In genomic region chr2:61922714-61923113, GRCh38 we compare ENCODE assay signal across 16 cellular contexts. TPM values are rescaled to one million over a fixed set of nuclear protein-coding genes. Genes with fewer than 3 reads are reported as not detected.
DNase-seq lines count a peak whose midpoint lies in the region; TF ChIP-seq lines count a peak whose summit lies in the region.
"Had no signal": no experiment of that assay in that cellular context is flagged by ENCODE, and none has a peak within 500 bp of the region (broad histone marks: within the 10 kb centered on the region; RNA-seq: fewer than 3 reads in every experiment).

No MANE protein-coding gene starts in this region.

- TF ChIP-seq CTCF in SK-N-SH (IDR thresholded peaks at IDR 0.05): no peak
- no peak for TF ChIP-seq CTCF in mesothelial cell of epicardium (IDR thresholded peaks at IDR 0.05; ENCODE audit: unreplicated experiment)
- TF ChIP-seq CTCF in esophagus muscularis mucosa (IDR thresholded peaks at IDR 0.05): no peak

- no peak for TF ChIP-seq RAD21 in SK-N-SH (IDR thresholded peaks at IDR 0.05; ENCODE audit: low read length)

- H3K9ac ChIP-seq in SK-N-SH: no peak overlapping the region

- H3K9me3 Mint-ChIP-seq in mesothelial cell of epicardium: no peaks in the 10 kb centered on the region
- H3K9me3 Mint-ChIP-seq: CD4-positive, alpha-beta memory T cell; HFFc6 had no signal

- H3K36me3 ChIP-seq in SK-N-SH (replicated peaks in 1 of 2; ENCODE audit: control insufficient read depth in 1 of 2, insufficient read depth in 2 of 2, low read length in 1 of 2): peaks cover 0 to 9% of the 10 kb centered on the region in 2 experiments
- peaks cover 0 to 5% (median 2%) of the 10 kb centered on the region in 4 donors for H3K36me3 ChIP-seq in esophagus muscularis mucosa
- H3K36me3 ChIP-seq: HAP-1 had no signal

- H3K27me3 ChIP-seq in SK-N-SH (ENCODE audit: insufficient read depth) (no peaks in the 10 kb centered on the region), esophagus muscularis mucosa (no peaks in the 10 kb centered on the region)

- H3K36me3 Mint-ChIP-seq in mesothelial cell of epicardium: peaks cover 7% of the 10 kb centered on the region

- H3K27ac Mint-ChIP-seq in mesothelial cell of epicardium: peak overlapping the region; percentile 56
- H3K27ac Mint-ChIP-seq: GM23338, HFFc6 had no signal

- H3K4me3 Mint-ChIP-seq in mesothelial cell of epicardium: no peak overlapping the region
- H3K4me3 Mint-ChIP-seq: CD4-positive, alpha-beta memory T cell; GM23338; HFFc6 had no signal

- H3K9me3 ChIP-seq in SK-N-SH (no peaks in the 10 kb centered on the region), esophagus muscularis mucosa (no peaks in the 10 kb centered on the region)
- H3K9me3 ChIP-seq: HAP-1 had no signal

- no peak overlapping the region for H3K4me3 ChIP-seq in SK-N-SH (ENCODE audit: low read depth in 2 of 2, low read length in 1 of 2)
- H3K4me3 ChIP-seq in esophagus muscularis mucosa: no peak overlapping the region
- H3K4me3 ChIP-seq: GM23338, HAP-1 had no signal

- H3K27me3 Mint-ChIP-seq in mesothelial cell of epicardium (ENCODE audit: low read depth): no peaks in the 10 kb centered on the region
- H3K27me3 Mint-ChIP-seq: CD4-positive, alpha-beta memory T cell had no signal

- CTCF ChIA-PET in SK-N-SH (lab: Yijun Ruan, JAX): interaction anchor here (0.6 to 1.4 kb wide), 4 partner anchors 71 to 491 kb away, joined by 3 to 7 read pairs (median 4); no protein-coding TSS in a partner anchor

- H3K27ac ChIP-seq in SK-N-SH (ENCODE audit: low read depth in 2 of 2, low read length in 1 of 2) (no peak overlapping the region), esophagus muscularis mucosa (replicated peaks in 1 of 4) (no peak overlapping the region)

- no peaks in the 10 kb centered on the region for H3K9me2 ChIP-seq in SK-N-SH

- H4K20me1 ChIP-seq in SK-N-SH (ENCODE audit: insufficient read depth): no peaks in the 10 kb centered on the region

- no peaks in the 10 kb centered on the region for H3K79me2 ChIP-seq in SK-N-SH (ENCODE audit: insufficient read depth)

- H3K4me1 ChIP-seq in SK-N-SH (ENCODE audit: control insufficient read depth in 1 of 2, insufficient read depth in 2 of 2, low read depth in 1 of 2, low read length in 1 of 2): no peaks in the 10 kb centered on the region
- H3K4me1 ChIP-seq in esophagus muscularis mucosa: peaks cover 8 to 20% (median 13%) of the 10 kb centered on the region in 4 donors

- peaks cover 6% of the 10 kb centered on the region for H3F3A ChIP-seq in SK-N-SH (replicated peaks; ENCODE audit: insufficient read depth)

- POLR2A ChIA-PET in SK-N-SH (lab: Yijun Ruan, JAX): no interaction called here

- DNase-seq in SK-N-DZ (ENCODE audit: low spot score) (peak; percentile 72), SK-N-SH (peak; percentile 55), dedifferentiated amniotic fluid mesenchymal stem cell (ENCODE audit: extremely low spot score) (peak; percentile 51), mesothelial cell of epicardium (ENCODE audit: low spot score in 2 of 2, unreplicated experiment in 2 of 2) (no peak), NCI-H1048 (lab: John Stamatoyannopoulos, UW) (no peak), esophagus muscularis mucosa (ENCODE audit: extremely low spot score) (no peak)
- DNase-seq: C1 segment of cervical spinal cord; Calu3; CD4-positive, alpha-beta memory T cell; COR-L47; DMS53; DMS79 treated with DMSO at 0.1 percent for 48 hours; GF-D8; HFFc6 had no signal

- TF ChIP-seq POLR2A in esophagus muscularis mucosa (IDR thresholded peaks at IDR 0.05; ENCODE audit: low read depth): no peak

- peaks cover 13% of the 10 kb centered on the region for H3K4me1 Mint-ChIP-seq in mesothelial cell of epicardium
- H3K4me1 Mint-ChIP-seq: CD4-positive, alpha-beta memory T cell had no signal

- H2AFZ ChIP-seq in SK-N-SH (ENCODE audit: low read depth): no peak overlapping the region
- H2AFZ ChIP-seq: GM23338 had no signal

- TF ChIP-seq EP300 in SK-N-SH (IDR thresholded peaks at IDR 0.05; ENCODE audit: borderline replicate concordance in 1 of 2, low read depth in 1 of 2, low read length in 1 of 2) (peak in 1 of 2 experiments; percentile 61; a peak in 2 of 4 replicates), esophagus muscularis mucosa (IDR thresholded peaks at IDR 0.05) (no peak)

- intact Hi-C loops in esophagus muscularis mucosa (cut with DNase I): no loop called here

- no peak overlapping the region for H3K4me2 ChIP-seq in SK-N-SH
- H3K4me2 ChIP-seq: GM23338 had no signal

TF ChIP-seq in SK-N-SH, 30 proteins besides CTCF, POLR2A, EP300 and RAD21:
- TF ChIP-seq MXI1 (IDR thresholded peaks at IDR 0.05; ENCODE audit: low read depth, low read length) (no peak), MAX (IDR thresholded peaks at IDR 0.05; ENCODE audit: low read depth) (no peak), RFX5 (IDR thresholded peaks at IDR 0.05; ENCODE audit: low read length) (no peak), TCF12 (IDR thresholded peaks at IDR 0.05) (0 out of 2 replicates have a peak, but pooled peaks have one; percentile 16), GATA2 (CRISPR knock-in tag; IDR thresholded peaks at IDR 0.05) (peak; percentile 50; the same call in 1 of the 2 replicates), NFIC (IDR thresholded peaks at IDR 0.05; ENCODE audit: borderline replicate concordance) (no peak), JUND (IDR thresholded peaks at IDR 0.05) (no peak), TEAD4 (IDR thresholded peaks at IDR 0.05; ENCODE audit: borderline replicate concordance, insufficient read depth) (0 out of 2 replicates have a peak, but pooled peaks have one; percentile 15)

RNA-seq across cellular contexts. Expression of gene COMMD1, which starts 17.2 kb away (rescaled TPM):
- 38.0 and 38.1 TPM in 2 replicates for polyA plus RNA-seq in SK-N-DZ (2014; cell fraction: cytosol; rRNA removed)
- polyA plus RNA-seq in SK-N-DZ (2014; cell fraction: nucleus; rRNA removed): 21.8 and 26.3 TPM in 2 replicates
- polyA plus RNA-seq in SK-N-SH (2012; rRNA removed): 32.5 and 33.1 TPM in 2 replicates
- 35.5 and 47.0 TPM in 2 replicates for polyA plus RNA-seq in SK-N-SH (2012; cell fraction: cytosol; rRNA removed)
- 25.2 and 25.9 TPM in 2 replicates for polyA plus RNA-seq in SK-N-SH (2012; cell fraction: nucleus; rRNA removed)
- total RNA-seq in mesothelial cell of epicardium (36.1 to 40.3 TPM (median 37.9 TPM) in 3 replicates), esophagus muscularis mucosa (10 to 100 TPM; 25.1 to 42.4 (median 37.2) TPM)

RNA-seq across cellular contexts. Expression of gene CCT4, which starts 34.3 kb away (rescaled TPM):
- polyA plus RNA-seq in SK-N-DZ (2014; cell fraction: cytosol; rRNA removed): 341 and 359 TPM in 2 replicates
- 123 and 146 TPM in 2 replicates for polyA plus RNA-seq in SK-N-DZ (2014; cell fraction: nucleus; rRNA removed)
- 75.0 and 75.1 TPM in 2 replicates for polyA plus RNA-seq in SK-N-SH (2012; rRNA removed)
- polyA plus RNA-seq in SK-N-SH (2012; cell fraction: cytosol; rRNA removed): 105 and 118 TPM in 2 replicates
- 35.3 and 62.2 TPM in 2 replicates for polyA plus RNA-seq in SK-N-SH (2012; cell fraction: nucleus; rRNA removed)
- total RNA-seq in mesothelial cell of epicardium: 153 to 162 TPM (median 161 TPM) in 3 replicates
- total RNA-seq in esophagus muscularis mucosa: 10 to 100 TPM; 74.4 to 86.8 (median 79.5) TPM

Comparison
In these comparisons a context has a peak if more than half of its experiments do, and no peak if none do; other contexts are left out.
1. DNase-seq: peak in SK-N-DZ (single experiment), SK-N-SH (single experiment) and dedifferentiated amniotic fluid mesenchymal stem cell (single experiment); none in mesothelial cell of epicardium (0 of 2), NCI-H1048 (single experiment) and esophagus muscularis mucosa (single experiment).